In the genomic region with DNA sequence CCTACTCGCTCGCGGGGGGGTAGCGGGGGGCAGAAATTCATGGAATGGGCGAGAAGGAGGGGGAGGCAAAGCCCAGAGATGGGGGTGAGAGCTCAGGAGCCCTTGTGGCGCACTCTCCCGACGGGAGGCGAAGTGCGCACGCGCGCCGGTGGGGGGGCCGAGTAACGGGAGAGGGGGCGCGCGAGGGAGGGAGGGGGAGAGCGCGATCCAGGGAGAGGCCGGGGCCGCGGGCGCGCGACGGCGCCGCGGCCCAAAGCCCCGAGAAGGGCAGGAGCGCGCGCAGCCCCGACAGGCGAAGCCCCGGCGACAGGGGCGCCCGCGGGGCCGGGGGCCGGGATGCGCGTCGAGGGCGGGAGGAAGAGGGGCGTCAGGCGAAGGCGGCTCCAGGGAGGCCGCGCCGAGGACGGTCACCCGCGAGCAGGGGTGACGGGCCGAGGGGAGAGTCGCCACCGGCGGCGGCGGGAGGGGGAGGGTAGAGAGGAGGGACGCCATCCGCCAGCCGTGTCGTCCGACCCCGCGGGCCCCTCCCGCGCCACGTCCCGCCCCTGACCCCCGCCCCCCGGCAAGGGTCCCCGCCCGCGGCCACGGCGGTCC, we compare ENCODE assay signal across 1 cellular context.
TF ChIP-seq lines count a peak whose summit lies in the region.

No MANE protein-coding gene starts in this region.

TF ChIP-seq in K562, 482 proteins besides CTCF, POLR2A, EP300 and RAD21 (continued from another document):
- TF ChIP-seq, protein P1, sequence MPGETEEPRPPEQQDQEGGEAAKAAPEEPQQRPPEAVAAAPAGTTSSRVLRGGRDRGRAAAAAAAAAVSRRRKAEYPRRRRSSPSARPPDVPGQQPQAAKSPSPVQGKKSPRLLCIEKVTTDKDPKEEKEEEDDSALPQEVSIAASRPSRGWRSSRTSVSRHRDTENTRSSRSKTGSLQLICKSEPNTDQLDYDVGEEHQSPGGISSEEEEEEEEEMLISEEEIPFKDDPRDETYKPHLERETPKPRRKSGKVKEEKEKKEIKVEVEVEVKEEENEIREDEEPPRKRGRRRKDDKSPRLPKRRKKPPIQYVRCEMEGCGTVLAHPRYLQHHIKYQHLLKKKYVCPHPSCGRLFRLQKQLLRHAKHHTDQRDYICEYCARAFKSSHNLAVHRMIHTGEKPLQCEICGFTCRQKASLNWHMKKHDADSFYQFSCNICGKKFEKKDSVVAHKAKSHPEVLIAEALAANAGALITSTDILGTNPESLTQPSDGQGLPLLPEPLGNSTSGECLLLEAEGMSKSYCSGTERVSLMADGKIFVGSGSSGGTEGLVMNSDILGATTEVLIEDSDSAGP (CRISPR knock-in tag; IDR thresholded peaks at IDR 0.05): no peak
- peak; percentile 20; the same call in 1 of the 2 replicates for TF ChIP-seq RB1 (IDR thresholded peaks at IDR 0.05; ENCODE audit: low read depth)
